ENCODE assay signal across 24 cellular contexts in the genomic region with DNA sequence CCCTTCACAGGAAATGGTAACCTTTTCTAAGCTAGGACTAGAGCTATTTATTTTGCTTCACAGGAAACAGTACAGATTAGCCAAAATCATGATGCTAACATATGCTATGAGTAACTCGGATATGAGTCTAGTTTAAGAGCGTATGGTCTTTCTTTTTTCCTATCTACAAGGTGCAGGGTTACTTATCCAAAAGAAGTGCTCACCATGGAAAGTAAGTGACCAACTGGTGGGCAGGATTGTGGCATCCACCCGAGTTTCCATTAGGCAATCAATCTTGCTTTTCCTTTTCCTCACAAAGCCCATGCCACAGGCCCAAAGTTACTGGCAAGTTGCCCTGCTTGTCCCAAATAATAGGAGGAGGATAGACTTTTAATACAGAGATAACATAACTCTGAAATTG.
"Had no signal": no experiment of that assay in that cellular context is flagged by ENCODE, and none has a peak within 500 bp of the region (broad histone marks: within the 10 kb centered on the region; RNA-seq: fewer than 3 reads in every experiment).

No MANE protein-coding gene starts in this region.

- H3K27me3 Mint-ChIP-seq: central memory CD8-positive, alpha-beta T cell; effector memory CD8-positive, alpha-beta T cell; stimulated activated naive B cell treated with anti-CD40 and anti-IgM and Interleukin-4, amounts not matched to agents 10 μg/mL and 1 μg/mL and 100 μg/mL, for 72 hours had no signal

- H3K27me3 ChIP-seq: esophagus squamous epithelium, foreskin keratinocyte, pancreas, stomach, transverse colon had no signal

- H3K4me3 ChIP-seq: esophagus squamous epithelium, mucosa of descending colon, pancreas, prostate gland, stomach, thoracic aorta, transverse colon had no signal

- H3K36me3 Mint-ChIP-seq: naive thymus-derived CD8-positive, alpha-beta T cell; stimulated activated naive B cell treated with anti-CD40 and anti-IgM and Interleukin-4, amounts not matched to agents 10 μg/mL and 1 μg/mL and 100 μg/mL, for 72 hours had no signal

- DNase-seq: cortex of kidney; effector memory CD8-positive, alpha-beta T cell; esophagus squamous epithelium; foreskin keratinocyte; head of caudate nucleus; hippocampal formation; kidney glomerular epithelial cell; mammary epithelial cell; mucosa of descending colon; naive thymus-derived CD8-positive, alpha-beta T cell; nucleus accumbens; pancreas; retina; stimulated activated CD4-positive, alpha-beta T cell treated with anti-CD3 and anti-CD28 coated beads, Interleukin-2, amount 100 ng/mL, for 24 hours; stimulated activated CD4-positive, alpha-beta T cell treated with anti-CD3 and anti-CD28 coated beads, Interleukin-4, amount 100 ng/mL, for 4 hours; stimulated activated naive B cell treated with anti-CD40 and anti-IgM and Interleukin-4, amounts not matched to agents 10 μg/mL and 1 μg/mL and 100 μg/mL, for 72 hours; stomach; substantia nigra; transverse colon had no signal

- H3K9me3 ChIP-seq: mucosa of descending colon, pancreas, prostate gland, thoracic aorta, transverse colon had no signal

- H3K9me3 Mint-ChIP-seq: central memory CD8-positive, alpha-beta T cell had no signal

- H3K27ac Mint-ChIP-seq: effector memory CD8-positive, alpha-beta T cell; naive thymus-derived CD8-positive, alpha-beta T cell; stimulated activated naive B cell treated with anti-CD40 and anti-IgM and Interleukin-4, amounts not matched to agents 10 μg/mL and 1 μg/mL and 100 μg/mL, for 72 hours had no signal

- H3K4me1 ChIP-seq: esophagus squamous epithelium, foreskin keratinocyte, pancreas, prostate gland, stomach, transverse colon had no signal

- ATAC-seq: effector memory CD8-positive, alpha-beta T cell; foreskin keratinocyte; left lobe of liver; mucosa of descending colon; naive thymus-derived CD8-positive, alpha-beta T cell; pancreas; sciatic nerve; stimulated activated naive B cell treated with anti-CD40 and anti-IgM and Interleukin-4, amounts not matched to agents 10 μg/mL and 1 μg/mL and 100 μg/mL, for 72 hours had no signal

- H3K36me3 ChIP-seq: esophagus squamous epithelium, pancreas, prostate gland, stomach, thoracic aorta, transverse colon had no signal

- H3K4me3 Mint-ChIP-seq: central memory CD8-positive, alpha-beta T cell; effector memory CD8-positive, alpha-beta T cell; naive thymus-derived CD8-positive, alpha-beta T cell; stimulated activated naive B cell treated with anti-CD40 and anti-IgM and Interleukin-4, amounts not matched to agents 10 μg/mL and 1 μg/mL and 100 μg/mL, for 72 hours had no signal

- H3K4me1 Mint-ChIP-seq: central memory CD8-positive, alpha-beta T cell; naive thymus-derived CD8-positive, alpha-beta T cell; stimulated activated naive B cell treated with anti-CD40 and anti-IgM and Interleukin-4, amounts not matched to agents 10 μg/mL and 1 μg/mL and 100 μg/mL, for 72 hours had no signal

- H3K27ac ChIP-seq: esophagus squamous epithelium, foreskin keratinocyte, pancreas, prostate gland, stomach, thoracic aorta, transverse colon had no signal
